ENCODE assay signal across 16 cellular contexts in genomic region chr9:33416996-33417395, GRCh38. TPM values are rescaled to one million over a fixed set of nuclear protein-coding genes. Genes with fewer than 3 reads are reported as not detected.
DNase-seq lines count a peak whose midpoint lies in the region; ATAC-seq and TF ChIP-seq lines count a peak whose summit lies in the region.
"Had no signal": no experiment of that assay in that cellular context is flagged by ENCODE, and none has a peak within 500 bp of the region (broad histone marks: within the 10 kb centered on the region; RNA-seq: fewer than 3 reads in every experiment).

No MANE protein-coding gene starts in this region.

- no peaks in the 10 kb centered on the region for H3K36me3 ChIP-seq in ascending aorta
- H3K36me3 ChIP-seq: SJCRH30, transverse colon had no signal

- H3K4me3 ChIP-seq in skin epidermis (no peak overlapping the region), ascending aorta (no peak overlapping the region)
- H3K4me3 ChIP-seq: SJCRH30, transverse colon had no signal

- H3K9me3 Mint-ChIP-seq in activated naive CD8-positive, alpha-beta T cell (ENCODE audit: low read depth) = no peaks in the 10 kb centered on the region
- no peaks in the 10 kb centered on the region for H3K9me3 Mint-ChIP-seq in activated naive CD8-positive, alpha-beta T cell treated with anti-CD3 and anti-CD28 coated beads, Interleukin-2, amount 50 U/mL, for 24 hours
- no peaks in the 10 kb centered on the region for H3K9me3 Mint-ChIP-seq in activated T-helper 2 cell treated with anti-CD3 and anti-CD28 coated beads, Interferon-gamma antibody, Interleukin-2, Interleukin-4, amounts not matched to agents 10 μg/mL and 5 μg/mL and 100 μg/mL, durations not matched to agents 14 hours and 24 hours and 36 hours
- H3K9me3 Mint-ChIP-seq: memory B cell had no signal

- H3K27me3 ChIP-seq in ascending aorta = no peaks in the 10 kb centered on the region
- H3K27me3 ChIP-seq: SJCRH30, transverse colon had no signal

- intact Hi-C loops in activated T-helper 2 cell treated with anti-CD3 and anti-CD28 coated beads, Interferon-gamma antibody, Interleukin-2, Interleukin-4, amounts not matched to agents 10 μg/mL and 5 μg/mL and 100 μg/mL, durations not matched to agents 14 hours and 24 hours and 36 hours (cut with micrococcal nuclease) = no loop called here
- intact Hi-C loops in ascending aorta (cut with DNase I) = no loop called here

- H3K4me3 Mint-ChIP-seq in activated naive CD8-positive, alpha-beta T cell = peak overlapping the region; percentile 61
- H3K4me3 Mint-ChIP-seq in activated naive CD8-positive, alpha-beta T cell treated with anti-CD3 and anti-CD28 coated beads, Interleukin-2, amount 50 U/mL, for 24 hours = no peak overlapping the region
- H3K4me3 Mint-ChIP-seq in activated T-helper 2 cell treated with anti-CD3 and anti-CD28 coated beads, Interferon-gamma antibody, Interleukin-2, Interleukin-4, amounts not matched to agents 10 μg/mL and 5 μg/mL and 100 μg/mL, durations not matched to agents 14 hours and 24 hours and 36 hours (ENCODE audit: low read depth) = no peak overlapping the region
- H3K4me3 Mint-ChIP-seq: memory B cell had no signal

- peak overlapping the region in 18 of 21 experiments; percentile 15 to 85 (median 76) for H3K27ac ChIP-seq in skin epidermis
- H3K27ac ChIP-seq in ascending aorta = no peak overlapping the region
- H3K27ac ChIP-seq: SJCRH30 had no signal

- no peaks in the 10 kb centered on the region for H3K4me1 ChIP-seq in ascending aorta
- H3K4me1 ChIP-seq: SJCRH30 had no signal

- no peaks in the 10 kb centered on the region for H3K27me3 Mint-ChIP-seq in activated naive CD8-positive, alpha-beta T cell
- no peaks in the 10 kb centered on the region for H3K27me3 Mint-ChIP-seq in activated naive CD8-positive, alpha-beta T cell treated with anti-CD3 and anti-CD28 coated beads, Interleukin-2, amount 50 U/mL, for 24 hours
- H3K27me3 Mint-ChIP-seq in activated T-helper 2 cell treated with anti-CD3 and anti-CD28 coated beads, Interferon-gamma antibody, Interleukin-2, Interleukin-4, amounts not matched to agents 10 μg/mL and 5 μg/mL and 100 μg/mL, durations not matched to agents 14 hours and 24 hours and 36 hours (ENCODE audit: low read depth) = peaks cover 4% of the 10 kb centered on the region

- no peaks in the 10 kb centered on the region for H3K9me3 ChIP-seq in ascending aorta
- H3K9me3 ChIP-seq: SJCRH30, transverse colon had no signal

- peaks cover 41% of the 10 kb centered on the region for H3K4me1 Mint-ChIP-seq in activated naive CD8-positive, alpha-beta T cell (ENCODE audit: low read depth)
- H3K4me1 Mint-ChIP-seq in activated naive CD8-positive, alpha-beta T cell treated with anti-CD3 and anti-CD28 coated beads, Interleukin-2, amount 50 U/mL, for 24 hours = peaks cover 38% of the 10 kb centered on the region
- peaks cover 34% of the 10 kb centered on the region for H3K4me1 Mint-ChIP-seq in activated T-helper 2 cell treated with anti-CD3 and anti-CD28 coated beads, Interferon-gamma antibody, Interleukin-2, Interleukin-4, amounts not matched to agents 10 μg/mL and 5 μg/mL and 100 μg/mL, durations not matched to agents 14 hours and 24 hours and 36 hours (ENCODE audit: low read depth)

- no peak for DNase-seq in activated naive CD8-positive, alpha-beta T cell treated with anti-CD3 and anti-CD28 coated beads, Interleukin-2, amount 50 U/mL, for 24 hours
- DNase-seq in activated CD4-positive, alpha-beta T cell treated with anti-CD3 and anti-CD28 coated beads for 1 hour = peak; percentile 21
- no peak for DNase-seq in activated T-helper 2 cell treated with anti-CD3 and anti-CD28 coated beads, Interferon-gamma antibody, Interleukin-2, Interleukin-4, amounts not matched to agents 10 μg/mL and 5 μg/mL and 100 μg/mL, durations not matched to agents 14 hours and 24 hours and 36 hours (ENCODE audit: low spot score)
- no peak for DNase-seq in ascending aorta (ENCODE audit: low spot score in 2 of 2)
- DNase-seq: ACHN, anterior cingulate cortex, NCI-H2107, SJCRH30, small intestine, transverse colon had no signal

- no peak for ATAC-seq in activated naive CD8-positive, alpha-beta T cell treated with anti-CD3 and anti-CD28 coated beads, Interleukin-2, amount 50 U/mL, for 24 hours
- ATAC-seq in GM21526 (IDR thresholded peaks at IDR 0.05; ENCODE audit: low FRiP score, unreplicated experiment) (no peak), GM21447 (IDR thresholded peaks at IDR 0.05; ENCODE audit: unreplicated experiment) (no peak)

- peak overlapping the region; percentile 41 for H3K27ac Mint-ChIP-seq in activated naive CD8-positive, alpha-beta T cell
- H3K27ac Mint-ChIP-seq in activated naive CD8-positive, alpha-beta T cell treated with anti-CD3 and anti-CD28 coated beads, Interleukin-2, amount 50 U/mL, for 24 hours = no peak overlapping the region
- peak overlapping the region; percentile 33 for H3K27ac Mint-ChIP-seq in activated T-helper 2 cell treated with anti-CD3 and anti-CD28 coated beads, Interferon-gamma antibody, Interleukin-2, Interleukin-4, amounts not matched to agents 10 μg/mL and 5 μg/mL and 100 μg/mL, durations not matched to agents 14 hours and 24 hours and 36 hours
- H3K27ac Mint-ChIP-seq: memory B cell had no signal

- no peak for TF ChIP-seq CTCF in ascending aorta (IDR thresholded peaks at IDR 0.05)

- H3K36me3 Mint-ChIP-seq in activated naive CD8-positive, alpha-beta T cell = no peaks in the 10 kb centered on the region
- no peaks in the 10 kb centered on the region for H3K36me3 Mint-ChIP-seq in activated naive CD8-positive, alpha-beta T cell treated with anti-CD3 and anti-CD28 coated beads, Interleukin-2, amount 50 U/mL, for 24 hours (ENCODE audit: low read depth)
- H3K36me3 Mint-ChIP-seq in activated T-helper 2 cell treated with anti-CD3 and anti-CD28 coated beads, Interferon-gamma antibody, Interleukin-2, Interleukin-4, amounts not matched to agents 10 μg/mL and 5 μg/mL and 100 μg/mL, durations not matched to agents 14 hours and 24 hours and 36 hours (ENCODE audit: low read depth) = no peaks in the 10 kb centered on the region
- H3K36me3 Mint-ChIP-seq: memory B cell had no signal

RNA-seq across cellular contexts. Expression of gene AQP7, which starts 14.6 kb away (rescaled TPM):
- total RNA-seq in activated T-helper 2 cell treated with anti-CD3 and anti-CD28 coated beads, Interferon-gamma antibody, Interleukin-2, Interleukin-4, amounts not matched to agents 10 μg/mL and 5 μg/mL and 100 μg/mL, durations not matched to agents 14 hours and 24 hours and 36 hours = not detected in 2 replicates
- total RNA-seq in ascending aorta = 18.9 TPM
- total RNA-seq: osteoblast had no signal

RNA-seq across cellular contexts. Expression of gene AQP3, which starts 30.4 kb away (rescaled TPM):
- total RNA-seq in activated T-helper 2 cell treated with anti-CD3 and anti-CD28 coated beads, Interferon-gamma antibody, Interleukin-2, Interleukin-4, amounts not matched to agents 10 μg/mL and 5 μg/mL and 100 μg/mL, durations not matched to agents 14 hours and 24 hours and 36 hours = 2.1 TPM in 2 replicates
- total RNA-seq in ascending aorta = 12.7 TPM

RNA-seq across cellular contexts. Expression of gene NOL6, which starts 56.7 kb away (rescaled TPM):
- total RNA-seq in activated T-helper 2 cell treated with anti-CD3 and anti-CD28 coated beads, Interferon-gamma antibody, Interleukin-2, Interleukin-4, amounts not matched to agents 10 μg/mL and 5 μg/mL and 100 μg/mL, durations not matched to agents 14 hours and 24 hours and 36 hours = 61.9 and 65.3 TPM in 2 replicates
- total RNA-seq in ascending aorta = 28.6 TPM

Comparison
In these comparisons a context has a peak if more than half of its experiments do, and no peak if none do; other contexts are left out.
1. H3K27ac ChIP-seq: peak in skin epidermis (18 of 21); none in ascending aorta (0 of 2).
2. RNA of gene AQP7, which starts 14.6 kb away (total RNA-seq): 18.9 TPM in ascending aorta (single experiment); not detected in activated T-helper 2 cell treated with anti-CD3 and anti-CD28 coated beads, Interferon-gamma antibody, Interleukin-2, Interleukin-4, amounts not matched to agents 10 μg/mL and 5 μg/mL and 100 μg/mL, durations not matched to agents 14 hours and 24 hours and 36 hours; every median in the first group is over 10 times any median in the second.